Comparison of ENCODE assay signal across 8 cellular contexts in genomic region chr19:14405758-14406644, GRCh38. TPM values are rescaled to one million over a fixed set of nuclear protein-coding genes. Genes with fewer than 3 reads are reported as not detected.
DNase-seq lines count a peak whose midpoint lies in the region; ATAC-seq and TF ChIP-seq lines count a peak whose summit lies in the region.

No MANE protein-coding gene starts in this region.

- no peak overlapping the region for H3K27ac ChIP-seq in OCI-LY1 (ENCODE audit: low read depth, low read length, poor library complexity, severe bottlenecking)

- ATAC-seq in HG03565 (IDR thresholded peaks at IDR 0.05; ENCODE audit: unreplicated experiment) (peak; percentile 59), mucosa of descending colon (peak; percentile 75)

- H3K4me1 ChIP-seq in OCI-LY1 (ENCODE audit: insufficient read depth, low read length, severe bottlenecking), result peaks cover 4% of the 10 kb centered on the region
- H3K4me1 ChIP-seq in mucosa of descending colon (ENCODE audit: low read depth), result peaks cover 25% of the 10 kb centered on the region

- peak; percentile 44; the same call in 1 of the 2 replicates for TF ChIP-seq CTCF in OCI-LY1 (IDR thresholded peaks at IDR 0.05; ENCODE audit: low read length)
- TF ChIP-seq CTCF in epithelial cell of proximal tubule (conservative IDR thresholded peaks at IDR 0.05; ENCODE audit: low read depth, low read length), result peak; percentile 51
- TF ChIP-seq CTCF in mucosa of descending colon (IDR thresholded peaks at IDR 0.05), result peak; percentile 86

- H3K4me3 ChIP-seq in OCI-LY1 (ENCODE audit: low read depth, low read length, poor library complexity, severe bottlenecking) (no peak overlapping the region), epithelial cell of proximal tubule (ENCODE audit: low read depth, low read length) (peak overlapping the region; percentile 34), mucosa of descending colon (no peak overlapping the region)

- H3K9me3 ChIP-seq in OCI-LY1 (ENCODE audit: low read length) (no peaks in the 10 kb centered on the region), mucosa of descending colon (no peaks in the 10 kb centered on the region)

- peak; percentile 42 to 55 for DNase-seq in AML-193 (lab: John Stamatoyannopoulos, UW)
- DNase-seq in GM19238 (ENCODE audit: insufficient read length, low spot score), result peak; percentile 96
- peak; percentile 86 for DNase-seq in activated T-cell treated with anti-CD3 and anti-CD28 coated beads for 24 hours (ENCODE audit: low read depth)
- no peak for DNase-seq in epithelial cell of proximal tubule (ENCODE audit: low read depth)
- peak; percentile 84 to 89 (median 89) for DNase-seq in mucosa of descending colon
- peak; percentile 84 for DNase-seq in stimulated activated CD8-positive, alpha-beta memory T cell treated with anti-CD3 and anti-CD28 coated beads, Interleukin-4, amount 100 ng/mL, for 24 hours (ENCODE audit: low read depth)

- H4K20me1 ChIP-seq in OCI-LY1 (ENCODE audit: insufficient read depth, low read length), result no peaks in the 10 kb centered on the region

- intact Hi-C loops in mucosa of descending colon (cut with DNase I, micrococcal nuclease), result no loop called here

- no peaks in the 10 kb centered on the region for H3F3A ChIP-seq in OCI-LY1 (ENCODE audit: insufficient read depth, low read length)

- no peak overlapping the region for H2AFZ ChIP-seq in OCI-LY1 (ENCODE audit: low read length)

- H3K9ac ChIP-seq in OCI-LY1 (ENCODE audit: low read length), result no peak overlapping the region

- peaks cover 45% of the 10 kb centered on the region for H3K36me3 ChIP-seq in OCI-LY1 (ENCODE audit: insufficient read depth, low read length)
- H3K36me3 ChIP-seq in mucosa of descending colon (ENCODE audit: low read depth), result peaks cover 16% of the 10 kb centered on the region

- H3K4me2 ChIP-seq in OCI-LY1 (ENCODE audit: low read length), result peak overlapping the region; percentile 28; the same call in 1 of the 2 replicates

- H3K27me3 ChIP-seq in OCI-LY1 (ENCODE audit: insufficient read depth, low read length), result no peaks in the 10 kb centered on the region

- no peaks in the 10 kb centered on the region for H3K9me2 ChIP-seq in OCI-LY1 (ENCODE audit: low read depth, low read length)

- no peaks in the 10 kb centered on the region for H3K79me2 ChIP-seq in OCI-LY1 (ENCODE audit: insufficient read depth, low read length)

RNA-seq across cellular contexts. Expression of gene DDX39A, which starts 13.1 kb away (rescaled TPM):
- total RNA-seq in epithelial cell of proximal tubule (113 and 255 TPM in 2 replicates), mucosa of descending colon (10 to 100 TPM; 56.9 to 85.5 (median 66.5) TPM)

RNA-seq across cellular contexts. Expression of gene ADGRE5, which starts 24.8 kb away (rescaled TPM):
- total RNA-seq in epithelial cell of proximal tubule (37.5 and 76.3 TPM in 2 replicates), mucosa of descending colon (100 to 1,000 TPM in 2 of 3 donors, 10 to 100 TPM in 1; 92.7 to 130 (median 127) TPM)

RNA-seq across cellular contexts. Expression of gene PKN1, which starts 27.1 kb away (rescaled TPM):
- 153 and 164 TPM in 2 replicates for total RNA-seq in epithelial cell of proximal tubule
- total RNA-seq in mucosa of descending colon, result 100 to 1,000 TPM in 1 of 3 donors, 10 to 100 TPM in 2; 30.1 to 117 (median 42.0) TPM
